In genomic region chr5:12357596-12357995, GRCh38 we compare ENCODE assay signal across 36 cellular contexts.
DNase-seq lines count a peak whose midpoint lies in the region; ATAC-seq, FAIRE-seq and TF ChIP-seq lines count a peak whose summit lies in the region.
"Had no signal": no experiment of that assay in that cellular context is flagged by ENCODE, and none has a peak within 500 bp of the region (broad histone marks: within the 10 kb centered on the region; RNA-seq: fewer than 3 reads in every experiment).

No MANE protein-coding gene starts in this region.

- H3K4me3 Mint-ChIP-seq in astrocyte (ENCODE audit: unreplicated experiment), result no peak overlapping the region
- no peak overlapping the region for H3K4me3 Mint-ChIP-seq in activated T-helper 2 cell treated with anti-CD3 and anti-CD28 coated beads, Interferon-gamma antibody, Interleukin-2, Interleukin-4, amounts not matched to agents 10 μg/mL and 5 μg/mL and 100 μg/mL, durations not matched to agents 14 hours and 24 hours and 36 hours (ENCODE audit: low read depth)
- H3K4me3 Mint-ChIP-seq: B cell; CD14-positive monocyte; CD4-positive, alpha-beta memory T cell; CD4-positive, alpha-beta T cell; CD4-positive, CD25-positive, alpha-beta regulatory T cell; CD8-positive, alpha-beta memory T cell; CD8-positive, alpha-beta T cell had no signal

- no peaks in the 10 kb centered on the region for H4K20me1 ChIP-seq in astrocyte (ENCODE audit: insufficient read depth, low read length)
- H4K20me1 ChIP-seq: BLaER1; BLaER1 treated with 17β-estradiol and CSF1 and Interleukin-3, amounts not matched to agents 10 nM and 100 nM had no signal

- no peaks in the 10 kb centered on the region for H3K36me3 Mint-ChIP-seq in astrocyte (ENCODE audit: low read depth, unreplicated experiment)
- H3K36me3 Mint-ChIP-seq in activated T-helper 2 cell treated with anti-CD3 and anti-CD28 coated beads, Interferon-gamma antibody, Interleukin-2, Interleukin-4, amounts not matched to agents 10 μg/mL and 5 μg/mL and 100 μg/mL, durations not matched to agents 14 hours and 24 hours and 36 hours (ENCODE audit: low read depth), result no peaks in the 10 kb centered on the region
- H3K36me3 Mint-ChIP-seq: CD14-positive monocyte; CD4-positive, alpha-beta memory T cell; CD4-positive, CD25-positive, alpha-beta regulatory T cell; CD8-positive, alpha-beta memory T cell; CD8-positive, alpha-beta T cell had no signal

- H3K4me3 ChIP-seq in astrocyte (ENCODE audit: insufficient read depth, low read depth, low read length) (no peak overlapping the region), astrocyte of the cerebellum (ENCODE audit: low read depth, low read length) (no peak overlapping the region), astrocyte of the spinal cord (ENCODE audit: low read depth, low read length) (no peak overlapping the region)
- H3K4me3 ChIP-seq: A549; BLaER1; BLaER1 treated with 17β-estradiol and CSF1 and Interleukin-3, amounts not matched to agents 10 nM and 100 nM had no signal

- DNase-seq in astrocyte (ENCODE audit: low read depth), result peak; percentile 74
- peak; percentile 70 for DNase-seq in astrocyte of the cerebellum (ENCODE audit: low read depth)
- peak; percentile 35 for DNase-seq in astrocyte of the hippocampus (ENCODE audit: low read depth, low spot score)
- peak; percentile 7 for DNase-seq in astrocyte of the spinal cord (ENCODE audit: low read depth, low spot score)
- no peak for DNase-seq in stimulated activated CD4-positive, alpha-beta T cell treated with anti-CD3 and anti-CD28 coated beads, Interleukin-2, amount 100 ng/mL, for 24 hours
- no peak for DNase-seq in activated T-helper 2 cell treated with anti-CD3 and anti-CD28 coated beads, Interferon-gamma antibody, Interleukin-2, Interleukin-4, amounts not matched to agents 10 μg/mL and 5 μg/mL and 100 μg/mL, durations not matched to agents 14 hours and 24 hours and 36 hours (ENCODE audit: low spot score)
- DNase-seq: 8988T; ACHN; AML-193; BE2C; C1 segment of cervical spinal cord; Caco-2; Calu3; CD4-positive, alpha-beta memory T cell; CD4-positive, alpha-beta T cell; CD4-positive, CD25-positive, alpha-beta regulatory T cell; CD8-positive, alpha-beta memory T cell; CD8-positive, alpha-beta T cell; COR-L47; DMS 273 treated with DMSO at 0.1 percent for 48 hours; DMS153; DMS53; DMS79; DMS79 treated with DMSO at 0.1 percent for 48 hours; DND-41; EL had no signal

- no peak overlapping the region for H3K9ac ChIP-seq in astrocyte (ENCODE audit: low read length)
- H3K9ac ChIP-seq: BLaER1; BLaER1 treated with 17β-estradiol and CSF1 and Interleukin-3, amounts not matched to agents 10 nM and 100 nM had no signal

- no peaks in the 10 kb centered on the region for H3K79me2 ChIP-seq in astrocyte (ENCODE audit: insufficient read depth, low read length)

- ATAC-seq in GM21619 (IDR thresholded peaks at IDR 0.05; ENCODE audit: unreplicated experiment) (no peak), GM21447 (IDR thresholded peaks at IDR 0.05; ENCODE audit: unreplicated experiment) (no peak)
- ATAC-seq: A549; CD8-positive, alpha-beta T cell had no signal

- H3K27ac ChIP-seq in astrocyte (ENCODE audit: low read depth, low read length), result no peak overlapping the region
- H3K27ac ChIP-seq: 22Rv1; A549; BLaER1; BLaER1 treated with 17β-estradiol and CSF1 and Interleukin-3, amounts not matched to agents 10 nM and 100 nM; C4-2B had no signal

- no peak overlapping the region for H2AFZ ChIP-seq in astrocyte (ENCODE audit: low read depth, low read length)

- peak overlapping the region; percentile 54 for H3K4me2 ChIP-seq in astrocyte (ENCODE audit: low read length)
- H3K4me2 ChIP-seq: A549; BLaER1; BLaER1 treated with 17β-estradiol and CSF1 and Interleukin-3, amounts not matched to agents 10 nM and 100 nM had no signal

- in situ Hi-C loops in astrocyte of the cerebellum (cut with HindIII; ENCODE audit: low sequenced_read_pairs) (no loop called here), astrocyte of the spinal cord (cut with HindIII; ENCODE audit: low sequenced_read_pairs) (no loop called here)

- H3K36me3 ChIP-seq in astrocyte (ENCODE audit: insufficient read depth, low read length), result no peaks in the 10 kb centered on the region
- H3K36me3 ChIP-seq: BE2C; BLaER1; BLaER1 treated with 17β-estradiol and CSF1 and Interleukin-3, amounts not matched to agents 10 nM and 100 nM had no signal

- H3K9me3 ChIP-seq in astrocyte (ENCODE audit: insufficient read depth, low read depth, low read length), result no peaks in the 10 kb centered on the region
- H3K9me3 ChIP-seq: A549, BE2C, Caco-2 had no signal

- H3K4me1 Mint-ChIP-seq in astrocyte (ENCODE audit: low read depth, unreplicated experiment), result no peaks in the 10 kb centered on the region
- no peaks in the 10 kb centered on the region for H3K4me1 Mint-ChIP-seq in activated T-helper 2 cell treated with anti-CD3 and anti-CD28 coated beads, Interferon-gamma antibody, Interleukin-2, Interleukin-4, amounts not matched to agents 10 μg/mL and 5 μg/mL and 100 μg/mL, durations not matched to agents 14 hours and 24 hours and 36 hours (ENCODE audit: low read depth)
- H3K4me1 Mint-ChIP-seq: B cell; CD14-positive monocyte; CD4-positive, alpha-beta memory T cell; CD4-positive, CD25-positive, alpha-beta regulatory T cell; CD8-positive, alpha-beta memory T cell had no signal

- intact Hi-C loops in activated T-helper 2 cell treated with anti-CD3 and anti-CD28 coated beads, Interferon-gamma antibody, Interleukin-2, Interleukin-4, amounts not matched to agents 10 μg/mL and 5 μg/mL and 100 μg/mL, durations not matched to agents 14 hours and 24 hours and 36 hours (cut with micrococcal nuclease), result no loop called here

- no peaks in the 10 kb centered on the region for H3K9me3 Mint-ChIP-seq in astrocyte (ENCODE audit: unreplicated experiment)
- peaks cover 52% of the 10 kb centered on the region for H3K9me3 Mint-ChIP-seq in activated T-helper 2 cell treated with anti-CD3 and anti-CD28 coated beads, Interferon-gamma antibody, Interleukin-2, Interleukin-4, amounts not matched to agents 10 μg/mL and 5 μg/mL and 100 μg/mL, durations not matched to agents 14 hours and 24 hours and 36 hours

- H3K4me1 ChIP-seq in astrocyte (ENCODE audit: insufficient read depth, low read length), result peaks cover 14% of the 10 kb centered on the region
- H3K4me1 ChIP-seq: A549, BE2C, BLaER1, Caco-2 had no signal

- no peaks in the 10 kb centered on the region for H3K27me3 Mint-ChIP-seq in astrocyte (ENCODE audit: low read depth, unreplicated experiment)
- H3K27me3 Mint-ChIP-seq in activated T-helper 2 cell treated with anti-CD3 and anti-CD28 coated beads, Interferon-gamma antibody, Interleukin-2, Interleukin-4, amounts not matched to agents 10 μg/mL and 5 μg/mL and 100 μg/mL, durations not matched to agents 14 hours and 24 hours and 36 hours (ENCODE audit: low read depth), result no peaks in the 10 kb centered on the region
- H3K27me3 Mint-ChIP-seq: B cell; CD4-positive, alpha-beta memory T cell; CD4-positive, alpha-beta T cell; CD4-positive, CD25-positive, alpha-beta regulatory T cell had no signal

- H3K27ac Mint-ChIP-seq in astrocyte (ENCODE audit: unreplicated experiment), result no peak overlapping the region
- H3K27ac Mint-ChIP-seq in activated T-helper 2 cell treated with anti-CD3 and anti-CD28 coated beads, Interferon-gamma antibody, Interleukin-2, Interleukin-4, amounts not matched to agents 10 μg/mL and 5 μg/mL and 100 μg/mL, durations not matched to agents 14 hours and 24 hours and 36 hours, result no peak overlapping the region
- H3K27ac Mint-ChIP-seq: B cell; CD14-positive monocyte; CD4-positive, alpha-beta memory T cell; CD4-positive, alpha-beta T cell; CD4-positive, CD25-positive, alpha-beta regulatory T cell; CD8-positive, alpha-beta memory T cell; CD8-positive, alpha-beta T cell had no signal

- no peaks in the 10 kb centered on the region for H3K27me3 ChIP-seq in astrocyte (ENCODE audit: insufficient read depth, low read length)
- H3K27me3 ChIP-seq: BE2C; BLaER1; BLaER1 treated with 17β-estradiol and CSF1 and Interleukin-3, amounts not matched to agents 10 nM and 100 nM had no signal

- TF ChIP-seq CTCF in astrocyte (IDR thresholded peaks at IDR 0.05; ENCODE audit: insufficient read depth, low read depth, low read length) (no peak), astrocyte of the cerebellum (IDR thresholded peaks at IDR 0.05; ENCODE audit: low read depth, low read length, missing control alignments) (no peak), astrocyte of the spinal cord (IDR thresholded peaks at IDR 0.05; ENCODE audit: low read depth, low read length) (no peak)

- no peak for FAIRE-seq in astrocyte (lab: Jason Lieb, UNC)
- FAIRE-seq: A204.1, A549 had no signal

Comparison
In these comparisons a context has a peak if more than half of its experiments do, and no peak if none do; other contexts are left out.
1. DNase-seq: peak in astrocyte (single experiment), astrocyte of the cerebellum (single experiment), astrocyte of the hippocampus (single experiment) and astrocyte of the spinal cord (single experiment); none in stimulated activated CD4-positive, alpha-beta T cell treated with anti-CD3 and anti-CD28 coated beads, Interleukin-2, amount 100 ng/mL, for 24 hours (0 of 2) and activated T-helper 2 cell treated with anti-CD3 and anti-CD28 coated beads, Interferon-gamma antibody, Interleukin-2, Interleukin-4, amounts not matched to agents 10 μg/mL and 5 μg/mL and 100 μg/mL, durations not matched to agents 14 hours and 24 hours and 36 hours (single experiment).